35 cellular contexts compared by ENCODE assay signal in the genomic region with DNA sequence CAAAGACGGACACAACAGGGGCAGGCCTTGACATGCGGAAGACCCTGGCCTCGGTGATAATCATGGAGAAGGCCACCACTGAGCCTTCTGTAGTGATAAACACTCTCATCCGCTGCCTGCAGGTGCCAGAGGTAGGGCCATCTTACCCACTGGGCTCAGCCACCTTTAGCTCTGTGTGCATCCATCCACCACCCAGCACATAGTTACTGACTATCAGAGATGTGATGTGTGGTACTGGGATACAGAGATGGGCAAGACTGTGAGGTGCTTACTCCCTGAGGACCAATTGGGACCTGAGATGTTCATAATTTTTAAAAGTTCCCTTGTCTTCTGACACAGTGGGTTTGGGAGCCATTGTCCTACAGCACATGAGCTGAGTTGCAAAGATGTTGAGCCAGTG. TPM values are rescaled to one million over a fixed set of nuclear protein-coding genes. Genes with fewer than 3 reads are reported as not detected.
"Had no signal": no experiment of that assay in that cellular context is flagged by ENCODE, and none has a peak within 500 bp of the region (broad histone marks: within the 10 kb centered on the region; RNA-seq: fewer than 3 reads in every experiment).

No MANE protein-coding gene starts in this region.

- DNase-seq: activated B cell treated with CpG ODN at 0.5 μM for 24 hours; activated CD4-positive, alpha-beta memory T cell treated with anti-CD3 and anti-CD28 coated beads for 36 hours; activated CD4-positive, alpha-beta T cell treated with anti-CD3 and anti-CD28 coated beads for 4 hours; activated CD4-positive, alpha-beta T cell treated with anti-CD3 and anti-CD28 coated beads, Interleukin-2, amount 10 ng/mL, durations not matched to agents 24 days and 14 days; activated CD4-positive, alpha-beta T cell treated with anti-CD3 and anti-CD28 coated beads, Interleukin-2, amount 50 U/mL, for 1 hour; activated CD4-positive, alpha-beta T cell treated with anti-CD3 and anti-CD28 coated beads, Interleukin-2, amount 50 U/mL, for 4 hours; activated CD4-positive, CD25-positive, alpha-beta regulatory T cell treated with anti-CD3 and anti-CD28 coated beads, Interleukin-2, amount 50 U/mL, for 72 hours; activated CD8-positive, alpha-beta memory T cell treated with anti-CD3 and anti-CD28 coated beads, Interleukin-2, amount 50 U/mL, for 48 hours; activated CD8-positive, alpha-beta T cell treated with anti-CD3 and anti-CD28 coated beads for 36 hours; activated effector memory CD4-positive, alpha-beta T cell treated with Interleukin-2 at 50 U/mL for 16 hours; activated gamma-delta T cell; activated naive CD4-positive, alpha-beta T cell treated with anti-CD3 and anti-CD28 coated beads, Interleukin-2, amount 10 ng/mL, durations not matched to agents 7 days and 5 days; activated naive CD4-positive, alpha-beta T cell treated with Interleukin-2 at 50 U/mL for 16 hours; activated naive CD8-positive, alpha-beta T cell treated with anti-CD3 and anti-CD28 coated beads, Interleukin-2, amount 10 ng/mL, durations not matched to agents 7 days and 5 days; activated naive CD8-positive, alpha-beta T cell treated with anti-CD3 and anti-CD28 coated beads, Interleukin-2, amount 50 U/mL, for 24 hours; activated T-cell treated with anti-CD3 and anti-CD28 coated beads, Interleukin-2, amount 50 U/mL, for 24 hours; activated T-cell treated with anti-CD3 and anti-CD28 coated beads, Interleukin-2, amount 50 U/mL, for 48 hours; amygdala; anterior cingulate cortex; central memory CD4-positive, alpha-beta T cell; SW 1271; T-helper 1 cell; T-helper 2 cell; T-helper 9 cell had no signal

- H3K36me3 Mint-ChIP-seq: activated CD4-positive, alpha-beta memory T cell treated with anti-CD3 and anti-CD28 coated beads for 36 hours; activated naive CD4-positive, alpha-beta T cell treated with anti-CD3 and anti-CD28 coated beads, Interleukin-2, amount 10 ng/mL, durations not matched to agents 7 days and 5 days; activated naive CD8-positive, alpha-beta T cell treated with anti-CD3 and anti-CD28 coated beads, Interleukin-2, amount 10 ng/mL, durations not matched to agents 7 days and 5 days; brain had no signal

- H3K4me1 Mint-ChIP-seq: activated B cell treated with CpG ODN at 0.5 μM for 24 hours; activated CD4-positive, alpha-beta T cell treated with anti-CD3 and anti-CD28 coated beads, Interleukin-2, amount 10 ng/mL, durations not matched to agents 24 days and 14 days; activated naive CD4-positive, alpha-beta T cell treated with anti-CD3 and anti-CD28 coated beads, Interleukin-2, amount 10 ng/mL, durations not matched to agents 7 days and 5 days; activated naive CD4-positive, alpha-beta T cell treated with anti-CD3 and anti-CD28 coated beads, Interleukin-2, amount 50 U/mL, for 24 hours; activated naive CD8-positive, alpha-beta T cell treated with anti-CD3 and anti-CD28 coated beads, Interleukin-2, amount 10 ng/mL, durations not matched to agents 7 days and 5 days; activated naive CD8-positive, alpha-beta T cell treated with anti-CD3 and anti-CD28 coated beads, Interleukin-2, amount 50 U/mL, for 24 hours; brain had no signal

- FAIRE-seq: TTC549 had no signal

- H3K9me3 Mint-ChIP-seq: activated naive CD8-positive, alpha-beta T cell treated with anti-CD3 and anti-CD28 coated beads, Interleukin-2, amount 10 ng/mL, durations not matched to agents 7 days and 5 days had no signal

- H3K27ac ChIP-seq: ascending aorta, VCaP had no signal

- H3K27me3 ChIP-seq: ascending aorta had no signal

- H3K27ac Mint-ChIP-seq: activated B cell treated with CpG ODN at 0.5 μM for 24 hours; activated CD4-positive, alpha-beta memory T cell treated with anti-CD3 and anti-CD28 coated beads for 36 hours; activated CD4-positive, alpha-beta T cell treated with anti-CD3 and anti-CD28 coated beads, Interleukin-2, amount 10 ng/mL, durations not matched to agents 24 days and 14 days; activated CD8-positive, alpha-beta T cell treated with anti-CD3 and anti-CD28 coated beads for 36 hours; activated naive CD4-positive, alpha-beta T cell treated with anti-CD3 and anti-CD28 coated beads, Interleukin-2, amount 10 ng/mL, durations not matched to agents 7 days and 5 days; activated naive CD4-positive, alpha-beta T cell treated with anti-CD3 and anti-CD28 coated beads, Interleukin-2, amount 50 U/mL, for 24 hours; activated naive CD8-positive, alpha-beta T cell; activated naive CD8-positive, alpha-beta T cell treated with anti-CD3 and anti-CD28 coated beads, Interleukin-2, amount 10 ng/mL, durations not matched to agents 7 days and 5 days; activated naive CD8-positive, alpha-beta T cell treated with anti-CD3 and anti-CD28 coated beads, Interleukin-2, amount 50 U/mL, for 24 hours; activated T-cell treated with anti-CD3 and anti-CD28 coated beads, Interleukin-2, amount 50 U/mL, for 24 hours; activated T-helper 2 cell treated with anti-CD3 and anti-CD28 coated beads, Interferon-gamma antibody, Interleukin-2, Interleukin-4, amounts not matched to agents 10 μg/mL and 5 μg/mL and 100 μg/mL, durations not matched to agents 14 hours and 24 hours and 36 hours; brain; T-helper 1 cell treated with Interleukin-12 subunit alpha and Interleukin-12 subunit beta and Interleukin-4 antibody, amounts not matched to agents 30 μg/mL and 1 μg/mL, for 36 hours; T-helper 2 cell treated with Interferon-gamma antibody and Interleukin-4, amounts not matched to agents 5 μg/mL and 100 μg/mL, for 36 hours had no signal

- H3K4me3 ChIP-seq: ascending aorta had no signal

- H3K9me3 ChIP-seq: ascending aorta had no signal

- ATAC-seq: activated CD8-positive, alpha-beta T cell treated with anti-CD3 and anti-CD28 coated beads for 36 hours; activated naive CD8-positive, alpha-beta T cell treated with anti-CD3 and anti-CD28 coated beads, Interleukin-2, amount 50 U/mL, for 24 hours had no signal

- H3K4me3 Mint-ChIP-seq: activated B cell treated with CpG ODN at 0.5 μM for 24 hours; activated CD4-positive, alpha-beta memory T cell treated with anti-CD3 and anti-CD28 coated beads for 36 hours; activated CD4-positive, alpha-beta T cell treated with anti-CD3 and anti-CD28 coated beads, Interleukin-2, amount 10 ng/mL, durations not matched to agents 24 days and 14 days; activated CD8-positive, alpha-beta T cell treated with anti-CD3 and anti-CD28 coated beads for 36 hours; activated naive CD4-positive, alpha-beta T cell treated with anti-CD3 and anti-CD28 coated beads, Interleukin-2, amount 10 ng/mL, durations not matched to agents 7 days and 5 days; activated naive CD4-positive, alpha-beta T cell treated with anti-CD3 and anti-CD28 coated beads, Interleukin-2, amount 50 U/mL, for 24 hours; activated naive CD8-positive, alpha-beta T cell; activated naive CD8-positive, alpha-beta T cell treated with anti-CD3 and anti-CD28 coated beads, Interleukin-2, amount 10 ng/mL, durations not matched to agents 7 days and 5 days; activated naive CD8-positive, alpha-beta T cell treated with anti-CD3 and anti-CD28 coated beads, Interleukin-2, amount 50 U/mL, for 24 hours; activated T-cell treated with anti-CD3 and anti-CD28 coated beads, Interleukin-2, amount 50 U/mL, for 24 hours; brain; T-helper 1 cell treated with Interleukin-12 subunit alpha and Interleukin-12 subunit beta and Interleukin-4 antibody, amounts not matched to agents 30 μg/mL and 1 μg/mL, for 36 hours; T-helper 2 cell treated with Interferon-gamma antibody and Interleukin-4, amounts not matched to agents 5 μg/mL and 100 μg/mL, for 36 hours had no signal

- H3K36me3 ChIP-seq: ascending aorta had no signal

- H3K4me1 ChIP-seq: ascending aorta had no signal

RNA-seq across cellular contexts. Expression of a gene that starts 1.6 kb away (rescaled TPM):
- total RNA-seq: activated B cell treated with CpG ODN at 0.5 μM for 24 hours; activated CD4-positive, alpha-beta memory T cell treated with anti-CD3 and anti-CD28 coated beads for 36 hours; activated CD4-positive, alpha-beta T cell treated with anti-CD3 and anti-CD28 coated beads, Interleukin-2, amount 10 ng/mL, durations not matched to agents 24 days and 14 days; activated CD8-positive, alpha-beta memory T cell treated with anti-CD3 and anti-CD28 coated beads for 36 hours; activated CD8-positive, alpha-beta T cell treated with anti-CD3 and anti-CD28 coated beads for 36 hours; activated naive CD8-positive, alpha-beta T cell treated with anti-CD3 and anti-CD28 coated beads, Interleukin-2, amount 10 ng/mL, durations not matched to agents 7 days and 5 days; activated T-helper 2 cell treated with anti-CD3 and anti-CD28 coated beads, Interferon-gamma antibody, Interleukin-2, Interleukin-4, amounts not matched to agents 10 μg/mL and 5 μg/mL and 100 μg/mL, durations not matched to agents 14 hours and 24 hours and 36 hours; ascending aorta; cardiac septum had no signal

RNA-seq across cellular contexts. Expression of a gene that starts 19.7 kb away (rescaled TPM):
- total RNA-seq: activated B cell treated with CpG ODN at 0.5 μM for 24 hours; activated CD4-positive, alpha-beta memory T cell treated with anti-CD3 and anti-CD28 coated beads for 36 hours; activated CD4-positive, alpha-beta T cell treated with anti-CD3 and anti-CD28 coated beads, Interleukin-2, amount 10 ng/mL, durations not matched to agents 24 days and 14 days; activated CD8-positive, alpha-beta memory T cell treated with anti-CD3 and anti-CD28 coated beads for 36 hours; activated CD8-positive, alpha-beta T cell treated with anti-CD3 and anti-CD28 coated beads for 36 hours; activated naive CD8-positive, alpha-beta T cell treated with anti-CD3 and anti-CD28 coated beads, Interleukin-2, amount 10 ng/mL, durations not matched to agents 7 days and 5 days; activated T-helper 2 cell treated with anti-CD3 and anti-CD28 coated beads, Interferon-gamma antibody, Interleukin-2, Interleukin-4, amounts not matched to agents 10 μg/mL and 5 μg/mL and 100 μg/mL, durations not matched to agents 14 hours and 24 hours and 36 hours; ascending aorta; cardiac septum had no signal

RNA-seq across cellular contexts. Expression of a gene that starts 50.9 kb away (rescaled TPM):
- total RNA-seq: activated B cell treated with CpG ODN at 0.5 μM for 24 hours; activated CD4-positive, alpha-beta memory T cell treated with anti-CD3 and anti-CD28 coated beads for 36 hours; activated CD4-positive, alpha-beta T cell treated with anti-CD3 and anti-CD28 coated beads, Interleukin-2, amount 10 ng/mL, durations not matched to agents 24 days and 14 days; activated CD8-positive, alpha-beta memory T cell treated with anti-CD3 and anti-CD28 coated beads for 36 hours; activated CD8-positive, alpha-beta T cell treated with anti-CD3 and anti-CD28 coated beads for 36 hours; activated naive CD8-positive, alpha-beta T cell treated with anti-CD3 and anti-CD28 coated beads, Interleukin-2, amount 10 ng/mL, durations not matched to agents 7 days and 5 days; activated T-helper 2 cell treated with anti-CD3 and anti-CD28 coated beads, Interferon-gamma antibody, Interleukin-2, Interleukin-4, amounts not matched to agents 10 μg/mL and 5 μg/mL and 100 μg/mL, durations not matched to agents 14 hours and 24 hours and 36 hours; ascending aorta; cardiac septum had no signal
